In genomic region chr19:7865262-7865911, GRCh38 we compare ENCODE assay signal across 21 cellular contexts. TPM values are rescaled to one million over a fixed set of nuclear protein-coding genes. Genes with fewer than 3 reads are reported as not detected.
DNase-seq lines count a peak whose midpoint lies in the region; ATAC-seq, FAIRE-seq and TF ChIP-seq lines count a peak whose summit lies in the region.
"Had no signal": no experiment of that assay in that cellular context is flagged by ENCODE, and none has a peak within 500 bp of the region (broad histone marks: within the 10 kb centered on the region; RNA-seq: fewer than 3 reads in every experiment).

No MANE protein-coding gene starts in this region.

- no peaks in the 10 kb centered on the region for H3K36me3 Mint-ChIP-seq in T-helper 2 cell treated with Interferon-gamma antibody and Interleukin-4, amounts not matched to agents 5 μg/mL and 100 μg/mL, for 36 hours (ENCODE audit: low read depth)
- H3K36me3 Mint-ChIP-seq in CD4-positive, alpha-beta memory T cell: no peaks in the 10 kb centered on the region

- H3K27me3 Mint-ChIP-seq in T-helper 2 cell treated with Interferon-gamma antibody and Interleukin-4, amounts not matched to agents 5 μg/mL and 100 μg/mL, for 36 hours (ENCODE audit: low read depth): peaks cover 51% of the 10 kb centered on the region
- H3K27me3 Mint-ChIP-seq in CD4-positive, alpha-beta memory T cell: no peaks in the 10 kb centered on the region

- intact Hi-C loops in CD4-positive, alpha-beta memory T cell (cut with micrococcal nuclease): no loop called here
- intact Hi-C loops in Right ventricle myocardium superior (cut with DNase I): no loop called here

- no peaks in the 10 kb centered on the region for H4K20me1 ChIP-seq in keratinocyte (ENCODE audit: control insufficient read depth, extremely low read depth, insufficient read depth, low read length)

- CTCF ChIA-PET in CD4-positive, alpha-beta memory T cell (lab: Charles Lee; ENCODE audit: partially characterized antibody): interaction anchor here (2.1 kb wide), 1 partner anchor 12 kb away, joined by 9 read pairs; no protein-coding TSS in a partner anchor

- peak overlapping the region; percentile 45 for H3K4me2 ChIP-seq in keratinocyte (ENCODE audit: control insufficient read depth, extremely low read depth, insufficient read depth, low read depth, low read length)

- no peaks in the 10 kb centered on the region for H3K9me1 ChIP-seq in keratinocyte (ENCODE audit: control insufficient read depth, extremely low read depth, insufficient read depth, low read length)

- POLR2A ChIA-PET in CD4-positive, alpha-beta memory T cell (lab: Charles Lee; ENCODE audit: partially characterized antibody): interaction anchor here (1.1 kb wide), 1 partner anchor 79 kb away, joined by 3 read pairs; no protein-coding TSS in a partner anchor

- H3K27ac Mint-ChIP-seq in T-helper 2 cell treated with Interferon-gamma antibody and Interleukin-4, amounts not matched to agents 5 μg/mL and 100 μg/mL, for 36 hours: no peak overlapping the region
- H3K27ac Mint-ChIP-seq in CD4-positive, alpha-beta memory T cell: peak overlapping the region; percentile 33 to 94 (median 82)

- H3K27me3 ChIP-seq in CD4-positive, alpha-beta memory T cell (ENCODE audit: insufficient read depth, low read length): peaks cover 7% of the 10 kb centered on the region
- H3K27me3 ChIP-seq in keratinocyte (ENCODE audit: control insufficient read depth, extremely low read depth, insufficient read depth, low read length): no peaks in the 10 kb centered on the region
- H3K27me3 ChIP-seq: ovary had no signal

- H3K4me1 Mint-ChIP-seq in T-helper 2 cell treated with Interferon-gamma antibody and Interleukin-4, amounts not matched to agents 5 μg/mL and 100 μg/mL, for 36 hours (ENCODE audit: low read depth): peaks cover 10% of the 10 kb centered on the region
- H3K4me1 Mint-ChIP-seq in CD4-positive, alpha-beta memory T cell: peaks cover 10 to 33% (median 19%) of the 10 kb centered on the region in 4 donors

- no peak for DNase-seq in T-helper 2 cell treated with Interferon-gamma antibody and Interleukin-4, amounts not matched to agents 5 μg/mL and 100 μg/mL, for 36 hours (ENCODE audit: low spot score)
- DNase-seq in T-helper 2 cell (no peak), OCI-M1 (lab: John Stamatoyannopoulos, UW) (peak; percentile 28), keratinocyte (ENCODE audit: low read depth, low spot score) (no peak), Right ventricle myocardium superior (no peak), NCI-H1048 (lab: John Stamatoyannopoulos, UW) (no peak)
- no peak for DNase-seq in CD4-positive, alpha-beta memory T cell
- DNase-seq: activated naive CD4-positive, alpha-beta T cell treated with Interleukin-2 at 50 U/mL for 16 hours; GF-D8; left cardiac atrium; NCI-H1092 treated with DMSO at 0.1 percent for 48 hours; stimulated activated CD4-positive, alpha-beta T cell treated with anti-CD3 and anti-CD28 coated beads, Interleukin-4, amount 100 ng/mL, for 4 hours; tibial artery had no signal

- H3K4me3 ChIP-seq in CD4-positive, alpha-beta memory T cell (ENCODE audit: low read length in 2 of 2): no peak overlapping the region
- no peak overlapping the region for H3K4me3 ChIP-seq in keratinocyte (ENCODE audit: control insufficient read depth in 2 of 3, extremely low read depth in 1 of 3, insufficient read depth in 2 of 3, low read depth in 1 of 3, low read length in 3 of 3)
- H3K4me3 ChIP-seq: cardiac muscle cell, ovary, tibial artery had no signal

- no peaks in the 10 kb centered on the region for H3K9me3 Mint-ChIP-seq in T-helper 2 cell treated with Interferon-gamma antibody and Interleukin-4, amounts not matched to agents 5 μg/mL and 100 μg/mL, for 36 hours
- no peaks in the 10 kb centered on the region for H3K9me3 Mint-ChIP-seq in CD4-positive, alpha-beta memory T cell

- no peaks in the 10 kb centered on the region for H3K9me3 ChIP-seq in CD4-positive, alpha-beta memory T cell (ENCODE audit: control insufficient read depth in 1 of 2, low read length in 2 of 2)
- no peaks in the 10 kb centered on the region for H3K9me3 ChIP-seq in keratinocyte (ENCODE audit: control insufficient read depth, low read depth, low read length)
- H3K9me3 ChIP-seq: ovary, tibial artery had no signal

- TF ChIP-seq CTCF in keratinocyte (optimal IDR thresholded peaks at IDR 0.05 in 1 of 3, IDR thresholded peaks at IDR 0.05 in 1 of 3, conservative IDR thresholded peaks at IDR 0.05 in 1 of 3; ENCODE audit: extremely low read depth in 1 of 3, insufficient read depth in 2 of 3, low read length in 3 of 3): peak in 2 of 3 experiments; percentile 12 to 19

- peak overlapping the region; percentile 33 for H3K9ac ChIP-seq in keratinocyte (ENCODE audit: control insufficient read depth, extremely low read depth, insufficient read depth, low read length)

- H3K36me3 ChIP-seq in CD4-positive, alpha-beta memory T cell (ENCODE audit: insufficient read depth, low read length): no peaks in the 10 kb centered on the region
- peaks cover 0 to 3% of the 10 kb centered on the region in 2 experiments for H3K36me3 ChIP-seq in keratinocyte (ENCODE audit: control insufficient read depth in 2 of 2, extremely low read depth in 1 of 2, insufficient read depth in 2 of 2, low read length in 2 of 2)
- H3K36me3 ChIP-seq: cardiac muscle cell, ovary had no signal

- peaks cover 41% of the 10 kb centered on the region for H3K4me1 ChIP-seq in CD4-positive, alpha-beta memory T cell (ENCODE audit: insufficient read depth, low read length)
- H3K4me1 ChIP-seq in keratinocyte (ENCODE audit: control insufficient read depth, extremely low read depth, insufficient read depth, low read length): peaks cover 15% of the 10 kb centered on the region

- no peak overlapping the region for H2AFZ ChIP-seq in keratinocyte (ENCODE audit: control insufficient read depth, low read length)

- no peaks in the 10 kb centered on the region for H3K79me2 ChIP-seq in keratinocyte (ENCODE audit: control insufficient read depth, insufficient read depth, low read length)

- no peak overlapping the region for H3K27ac ChIP-seq in CD4-positive, alpha-beta memory T cell (ENCODE audit: low read depth, low read length)
- H3K27ac ChIP-seq in keratinocyte (ENCODE audit: control insufficient read depth, insufficient read depth, low read length): no peak overlapping the region
- H3K27ac ChIP-seq: cardiac muscle cell, ovary, tibial artery had no signal

- ATAC-seq in Right ventricle myocardium superior (ENCODE audit: poor library complexity) (no peak), GM21717 (IDR thresholded peaks at IDR 0.05; ENCODE audit: unreplicated experiment) (no peak)
- ATAC-seq: HCT116, left cardiac atrium had no signal

- no peak for FAIRE-seq in keratinocyte (lab: Jason Lieb, UNC)
- FAIRE-seq: TTC549 had no signal

- H3K4me3 Mint-ChIP-seq in T-helper 2 cell treated with Interferon-gamma antibody and Interleukin-4, amounts not matched to agents 5 μg/mL and 100 μg/mL, for 36 hours: peak overlapping the region; percentile 22
- peak overlapping the region; percentile 35 to 89 (median 66) for H3K4me3 Mint-ChIP-seq in CD4-positive, alpha-beta memory T cell

- dilution Hi-C loops in keratinocyte (cut with MboI; ENCODE audit: extremely low pct_ligation_motif_present, low sequenced_read_pairs): no loop called here

RNA-seq across cellular contexts. Expression of gene PRR36, which starts 8.8 kb away (rescaled TPM):
- total RNA-seq in CD4-positive, alpha-beta memory T cell: under 1 TPM; 0.29 to 0.36 TPM
- polyA plus RNA-seq in CD4-positive, alpha-beta memory T cell: under 1 TPM in 1 of 2 donors, not detected in 1; 0.06 TPM
- polyA plus RNA-seq in keratinocyte: 0.05 TPM in 2 of 3 replicates, not detected in the other
- not detected for polyA plus RNA-seq in keratinocyte (2011; ENCODE audit: low read depth)
- polyA plus RNA-seq in keratinocyte (2011; cell fraction: cytosol; rRNA removed): 0.04 and 0.08 TPM in 2 replicates
- polyA plus RNA-seq in keratinocyte (2011; cell fraction: nucleus; rRNA removed): 0.04 and 0.07 TPM in 2 replicates
- polyA plus RNA-seq in keratinocyte (2012; ENCODE audit: low replicate concordance): 0.08 and 0.21 TPM in 2 replicates
- polyA minus RNA-seq in keratinocyte: not detected in 3 replicates
- polyA minus RNA-seq in keratinocyte (2011; cell fraction: cytosol; rRNA and poly(A)+ RNA removed): not detected
- not detected in 2 replicates for polyA minus RNA-seq in keratinocyte (2011; cell fraction: nucleus; rRNA and poly(A)+ RNA removed)
- 0.08 TPM for total RNA-seq in Right ventricle myocardium superior
- total RNA-seq: SK-MEL-5 had no signal

RNA-seq across cellular contexts. Expression of gene LRRC8E, which starts 22.9 kb away (rescaled TPM):
- not detected for total RNA-seq in CD4-positive, alpha-beta memory T cell
- not detected for polyA plus RNA-seq in CD4-positive, alpha-beta memory T cell
- 11.5 to 22.2 TPM (median 13.5 TPM) in 3 replicates for polyA plus RNA-seq in keratinocyte
- 8.9 TPM for polyA plus RNA-seq in keratinocyte (2011; ENCODE audit: low read depth)
- 6.2 and 7.4 TPM in 2 replicates for polyA plus RNA-seq in keratinocyte (2011; cell fraction: cytosol; rRNA removed)
- 23.6 and 28.4 TPM in 2 replicates for polyA plus RNA-seq in keratinocyte (2011; cell fraction: nucleus; rRNA removed)
- polyA plus RNA-seq in keratinocyte (2012; ENCODE audit: low replicate concordance): 10.5 and 20.0 TPM in 2 replicates
- 14.7 to 18.5 TPM (median 18.4 TPM) in 3 replicates for polyA minus RNA-seq in keratinocyte
- polyA minus RNA-seq in keratinocyte (2011; cell fraction: cytosol; rRNA and poly(A)+ RNA removed): 12.5 TPM
- polyA minus RNA-seq in keratinocyte (2011; cell fraction: nucleus; rRNA and poly(A)+ RNA removed): 25.3 and 31.3 TPM in 2 replicates
- 1.6 TPM for total RNA-seq in Right ventricle myocardium superior
- total RNA-seq: activated CD8-positive, alpha-beta memory T cell treated with anti-CD3 and anti-CD28 coated beads for 36 hours; mononuclear cell had no signal
- polyA plus RNA-seq: cardiac muscle cell had no signal

RNA-seq across cellular contexts. Expression of gene EVI5L, which starts 35.4 kb away (rescaled TPM):
- total RNA-seq in CD4-positive, alpha-beta memory T cell: 10 to 100 TPM; 11.9 to 14.1 TPM
- 1 to 10 TPM; 1.1 to 2.8 TPM for polyA plus RNA-seq in CD4-positive, alpha-beta memory T cell
- 7.5 to 14.8 TPM (median 8.5 TPM) in 3 replicates for polyA plus RNA-seq in keratinocyte
- polyA plus RNA-seq in keratinocyte (2011; ENCODE audit: low read depth): 7.9 TPM
- polyA plus RNA-seq in keratinocyte (2011; cell fraction: cytosol; rRNA removed): 13.9 and 14.5 TPM in 2 replicates
- polyA plus RNA-seq in keratinocyte (2011; cell fraction: nucleus; rRNA removed): 18.2 and 28.8 TPM in 2 replicates
- 13.3 and 15.3 TPM in 2 replicates for polyA plus RNA-seq in keratinocyte (2012; ENCODE audit: low replicate concordance)
- 21.3 to 84.7 TPM (median 38.6 TPM) in 3 replicates for polyA minus RNA-seq in keratinocyte
- polyA minus RNA-seq in keratinocyte (2011; cell fraction: cytosol; rRNA and poly(A)+ RNA removed): 23.8 TPM
- 9.5 and 11.1 TPM in 2 replicates for polyA minus RNA-seq in keratinocyte (2011; cell fraction: nucleus; rRNA and poly(A)+ RNA removed)
- 19.4 TPM for total RNA-seq in Right ventricle myocardium superior

RNA-seq across cellular contexts. Expression of gene MAP2K7, which starts 38.3 kb away (rescaled TPM):
- 10 to 100 TPM; 59.7 to 62.5 TPM for total RNA-seq in CD4-positive, alpha-beta memory T cell
- 1 to 10 TPM in 1 of 2 donors, under 1 TPM in 1; 0.57 to 2.5 TPM for polyA plus RNA-seq in CD4-positive, alpha-beta memory T cell
- polyA plus RNA-seq in keratinocyte: 8.4 to 11.7 TPM (median 10.9 TPM) in 3 replicates
- polyA plus RNA-seq in keratinocyte (2011; ENCODE audit: low read depth): 15.8 TPM
- 5.2 and 11.4 TPM in 2 replicates for polyA plus RNA-seq in keratinocyte (2011; cell fraction: cytosol; rRNA removed)
- 18.9 and 22.4 TPM in 2 replicates for polyA plus RNA-seq in keratinocyte (2011; cell fraction: nucleus; rRNA removed)
- polyA plus RNA-seq in keratinocyte (2012; ENCODE audit: low replicate concordance): 14.5 and 18.4 TPM in 2 replicates
- polyA minus RNA-seq in keratinocyte: 7.8 to 18.9 TPM (median 8.1 TPM) in 3 replicates
- polyA minus RNA-seq in keratinocyte (2011; cell fraction: cytosol; rRNA and poly(A)+ RNA removed): 23.4 TPM
- 11.3 and 15.2 TPM in 2 replicates for polyA minus RNA-seq in keratinocyte (2011; cell fraction: nucleus; rRNA and poly(A)+ RNA removed)
- total RNA-seq in Right ventricle myocardium superior: 27.5 TPM

RNA-seq across cellular contexts. Expression of gene TGFBR3L, which starts 49.2 kb away (rescaled TPM):
- total RNA-seq in CD4-positive, alpha-beta memory T cell: under 1 TPM; 0.93 to 1.00 TPM
- not detected for polyA plus RNA-seq in CD4-positive, alpha-beta memory T cell
- polyA plus RNA-seq in keratinocyte: 0.28 to 0.72 TPM (median 0.68 TPM) in 3 replicates
- polyA plus RNA-seq in keratinocyte (2011; ENCODE audit: low read depth): 6.7 TPM
- 0.29 and 1.6 TPM in 2 replicates for polyA plus RNA-seq in keratinocyte (2011; cell fraction: cytosol; rRNA removed)
- polyA plus RNA-seq in keratinocyte (2011; cell fraction: nucleus; rRNA removed): 0.34 and 1.3 TPM in 2 replicates
- polyA plus RNA-seq in keratinocyte (2012; ENCODE audit: low replicate concordance): 1.8 and 10.1 TPM in 2 replicates
- polyA minus RNA-seq in keratinocyte: not detected in 3 replicates
- polyA minus RNA-seq in keratinocyte (2011; cell fraction: cytosol; rRNA and poly(A)+ RNA removed): not detected
- 1.5 TPM in 1 of 2 replicates, not detected in the other for polyA minus RNA-seq in keratinocyte (2011; cell fraction: nucleus; rRNA and poly(A)+ RNA removed)
- 10.9 TPM for total RNA-seq in Right ventricle myocardium superior
- total RNA-seq: SK-MEL-5 had no signal
